8 cellular contexts compared by ENCODE assay signal in genomic region chr1:87329051-87329755, GRCh38. TPM values are rescaled to one million over a fixed set of nuclear protein-coding genes. Genes with fewer than 3 reads are reported as not detected.
DNase-seq lines count a peak whose midpoint lies in the region; ATAC-seq and TF ChIP-seq lines count a peak whose summit lies in the region.

No MANE protein-coding gene starts in this region.

- TF ChIP-seq CTCF in GM12875 (IDR thresholded peaks at IDR 0.05; ENCODE audit: borderline replicate concordance, insufficient read depth, low read depth, low read length): no peak
- TF ChIP-seq CTCF in dorsolateral prefrontal cortex (IDR thresholded peaks at IDR 0.05 in 54 of 56, conservative IDR thresholded peaks at IDR 0.05 in 2 of 56; ENCODE audit: low read depth in 1 of 56, partially characterized antibody in 56 of 56): peak in 1 of 56 donors; percentile 9

- DNase-seq in NAMALWA (ENCODE audit: low spot score): peak; percentile 59
- DNase-seq in activated CD4-positive, alpha-beta T cell treated with anti-CD3 and anti-CD28 coated beads for 48 hours: peak; percentile 52
- peak in 7 of 10 donors; percentile 30 to 58 (median 46) for DNase-seq in dorsolateral prefrontal cortex
- DNase-seq in left lobe of liver (ENCODE audit: low spot score): peak; percentile 76
- peak; percentile 27 for DNase-seq in stimulated activated CD8-positive, alpha-beta memory T cell treated with anti-CD3 and anti-CD28 coated beads, Interleukin-12 subunit alpha, Interleukin-12 subunit beta, amount 100 ng/mL, for 4 hours (ENCODE audit: low read depth)
- DNase-seq in NCI-H1930 (lab: John Stamatoyannopoulos, UW): no peak

- H3K27ac ChIP-seq in dorsolateral prefrontal cortex: peak overlapping the region; percentile 79 to 99 (median 95)

- intact Hi-C loops in dorsolateral prefrontal cortex (cut with DNase I): loop anchor here (2.0 to 10.0 kb wide), 6 partner anchors 82 to 1133 kb away; no protein-coding TSS in a partner anchor

- no peaks in the 10 kb centered on the region for H3K27me3 ChIP-seq in dorsolateral prefrontal cortex

- peak; percentile 44 for ATAC-seq in left lobe of liver
- no peak for ATAC-seq in HG03432 (IDR thresholded peaks at IDR 0.05; ENCODE audit: unreplicated experiment)

- peak overlapping the region; percentile 66 for H3K4me3 ChIP-seq in GM12875 (ENCODE audit: low read depth, low read length)
- peak overlapping the region; percentile 59 to 97 (median 82) for H3K4me3 ChIP-seq in dorsolateral prefrontal cortex

RNA-seq across cellular contexts. Expression of gene LMO4, which starts 0.5 kb away (rescaled TPM):
- 100 to 1,000 TPM; 105 to 422 (median 276) TPM for total RNA-seq in dorsolateral prefrontal cortex
- total RNA-seq in left lobe of liver: 17.7 TPM

Comparison
In these comparisons a context has a peak if more than half of its experiments do, and no peak if none do; other contexts are left out.
1. DNase-seq: peak in NAMALWA (single experiment), activated CD4-positive, alpha-beta T cell treated with anti-CD3 and anti-CD28 coated beads for 48 hours (single experiment), dorsolateral prefrontal cortex (7 of 10), left lobe of liver (single experiment) and stimulated activated CD8-positive, alpha-beta memory T cell treated with anti-CD3 and anti-CD28 coated beads, Interleukin-12 subunit alpha, Interleukin-12 subunit beta, amount 100 ng/mL, for 4 hours (single experiment); none in NCI-H1930 (0 of 2).